Comparison of ENCODE assay signal across 21 cellular contexts in genomic region chr22:49348631-49349030, GRCh38.
"Had no signal": no experiment of that assay in that cellular context is flagged by ENCODE, and none has a peak within 500 bp of the region (broad histone marks: within the 10 kb centered on the region; RNA-seq: fewer than 3 reads in every experiment).

No MANE protein-coding gene starts in this region.

- H3K4me1 ChIP-seq: esophagus squamous epithelium, parathyroid adenoma, psoas muscle, right lobe of liver, tibial artery, upper lobe of left lung had no signal

- H3K27me3 ChIP-seq: neural progenitor cell, right lobe of liver had no signal

- DNase-seq: effector memory CD8-positive, alpha-beta T cell; esophagus squamous epithelium; foreskin fibroblast; immature natural killer cell; left colon; left ventricle myocardium superior; mammary epithelial cell; midbrain; occipital lobe; retina; right lobe of liver; stimulated activated CD4-positive, alpha-beta T cell treated with anti-CD3 and anti-CD28 coated beads, Interleukin-15, amount 100 ng/mL, for 24 hours; stimulated activated CD4-positive, alpha-beta T cell treated with anti-CD3 and anti-CD28 coated beads, Interleukin-1b, Interleukin-23, amount 100 ng/mL, for 48 hours; stimulated activated CD4-positive, alpha-beta T cell treated with anti-CD3 and anti-CD28 coated beads, Interleukin-4, amount 100 ng/mL, for 24 hours had no signal

- H3K4me3 ChIP-seq: esophagus squamous epithelium, neural progenitor cell, psoas muscle, right lobe of liver, tibial artery, upper lobe of left lung had no signal

- H3K9ac ChIP-seq: neural progenitor cell, parathyroid adenoma had no signal

- H3K27ac ChIP-seq: esophagus squamous epithelium, neural progenitor cell, parathyroid adenoma, psoas muscle, right lobe of liver, tibial artery, upper lobe of left lung had no signal

- H3K36me3 ChIP-seq: esophagus squamous epithelium, neural progenitor cell, right lobe of liver, tibial artery, upper lobe of left lung had no signal

- H3K4me2 ChIP-seq: neural progenitor cell had no signal

- ATAC-seq: effector memory CD8-positive, alpha-beta T cell; left colon; left ventricle myocardium superior; natural killer cell treated with Interleukin-12 subunit alpha and Interleukin-12 subunit beta and Interleukin-15 and Interleukin-18, amount 100 ng/mL, for 72 hours; psoas muscle; right lobe of liver; stimulated activated memory B cell treated with anti-CD40 and anti-IgM and Interleukin-4, amounts not matched to agents 10 μg/mL and 1 μg/mL and 100 μg/mL, for 72 hours had no signal

- H3K9me3 ChIP-seq: esophagus squamous epithelium, psoas muscle, right lobe of liver, tibial artery, upper lobe of left lung had no signal
